ENCODE assay signal across 32 cellular contexts in genomic region chr18:40415224-40415791, GRCh38.
"Had no signal": no experiment of that assay in that cellular context is flagged by ENCODE, and none has a peak within 500 bp of the region (broad histone marks: within the 10 kb centered on the region; RNA-seq: fewer than 3 reads in every experiment).

No MANE protein-coding gene starts in this region.

- H3K36me3 ChIP-seq: adrenal gland, ascending aorta, cardiac muscle cell, colonic mucosa, gastrocnemius medialis, left ventricle myocardium inferior, stomach, thyroid gland, upper lobe of left lung, vagina had no signal

- H2AFZ ChIP-seq: hepatocyte had no signal

- H3K4me3 ChIP-seq: adrenal gland, ascending aorta, cardiac muscle cell, colonic mucosa, gastrocnemius medialis, hepatocyte, left ventricle myocardium inferior, lung, stomach, thyroid gland, upper lobe of left lung, vagina had no signal

- DNase-seq: activated CD4-positive, alpha-beta T cell treated with anti-CD3 and anti-CD28 coated beads for 48 hours; activated CD4-positive, alpha-beta T cell treated with anti-CD3 and anti-CD28 coated beads, Interleukin-2, amount 50 U/mL, for 48 hours; activated CD8-positive, alpha-beta memory T cell treated with anti-CD3 and anti-CD28 coated beads for 24 hours; activated effector memory CD4-positive, alpha-beta T cell treated with anti-CD3 and anti-CD28 coated beads, Interleukin-2, amount 50 U/mL, for 16 hours; activated naive CD4-positive, alpha-beta T cell treated with anti-CD3 and anti-CD28 coated beads for 36 hours; activated naive CD8-positive, alpha-beta T cell treated with anti-CD3 and anti-CD28 coated beads for 36 hours; adrenal gland; cerebellar nuclear complex; colonic mucosa; effector CD8-positive, alpha-beta T cell; erythroblast; gastrocnemius medialis; glutamatergic neuron; islet precursor cell; left ventricle myocardium inferior; mesendoderm; natural killer cell; right cardiac atrium; stimulated activated CD4-positive, alpha-beta T cell treated with anti-CD3 and anti-CD28 coated beads, Interleukin-12 subunit alpha, Interleukin-12 subunit beta, amount 100 ng/mL, for 4 hours; stimulated activated CD4-positive, alpha-beta T cell treated with anti-CD3 and anti-CD28 coated beads, Interleukin-4, amount 100 ng/mL, for 24 hours; stomach; thyroid gland; upper lobe of left lung had no signal

- ATAC-seq: activated CD4-positive, CD25-positive, alpha-beta regulatory T cell treated with anti-CD3 and anti-CD28 coated beads, Interleukin-2, amount 50 U/mL, for 24 hours; gastrocnemius medialis; natural killer cell; right cardiac atrium; stimulated activated memory B cell treated with anti-CD40 and anti-IgM and Interleukin-4, amounts not matched to agents 10 μg/mL and 1 μg/mL and 100 μg/mL, for 72 hours had no signal

- H3K27me3 ChIP-seq: adrenal gland, ascending aorta, cardiac muscle cell, colonic mucosa, gastrocnemius medialis, hepatocyte, stomach, thyroid gland, upper lobe of left lung, vagina had no signal

- H3K4me1 Mint-ChIP-seq: activated naive CD8-positive, alpha-beta T cell treated with anti-CD3 and anti-CD28 coated beads for 36 hours; natural killer cell; stimulated activated memory B cell treated with anti-CD40 and anti-IgM and Interleukin-4, amounts not matched to agents 10 μg/mL and 1 μg/mL and 100 μg/mL, for 72 hours had no signal

- H3K4me3 Mint-ChIP-seq: activated naive CD4-positive, alpha-beta T cell treated with anti-CD3 and anti-CD28 coated beads for 36 hours; activated naive CD8-positive, alpha-beta T cell treated with anti-CD3 and anti-CD28 coated beads for 36 hours; activated T-helper 1 cell treated with anti-CD3 and anti-CD28 coated beads, Interleukin-12 subunit alpha, Interleukin-12 subunit beta, Interleukin-2, Interleukin-4 antibody, amounts not matched to agents 30 ng/mL and 10 ng/mL and 1 ng/mL, durations not matched to agents 14 hours and 24 hours and 36 hours; brain; natural killer cell; stimulated activated memory B cell treated with anti-CD40 and anti-IgM and Interleukin-4, amounts not matched to agents 10 μg/mL and 1 μg/mL and 100 μg/mL, for 72 hours had no signal

- H3K9me3 ChIP-seq: adrenal gland, ascending aorta, colonic mucosa, gastrocnemius medialis, left ventricle myocardium inferior, stomach, thyroid gland, upper lobe of left lung, vagina had no signal

- H3K36me3 Mint-ChIP-seq: activated naive CD8-positive, alpha-beta T cell treated with anti-CD3 and anti-CD28 coated beads for 36 hours; brain; natural killer cell; stimulated activated memory B cell treated with anti-CD40 and anti-IgM and Interleukin-4, amounts not matched to agents 10 μg/mL and 1 μg/mL and 100 μg/mL, for 72 hours had no signal

- H3K79me2 ChIP-seq: hepatocyte had no signal

- H3K27me3 Mint-ChIP-seq: activated naive CD8-positive, alpha-beta T cell treated with anti-CD3 and anti-CD28 coated beads for 36 hours; stimulated activated memory B cell treated with anti-CD40 and anti-IgM and Interleukin-4, amounts not matched to agents 10 μg/mL and 1 μg/mL and 100 μg/mL, for 72 hours had no signal

- H3K4me1 ChIP-seq: adrenal gland, ascending aorta, colonic mucosa, gastrocnemius medialis, left ventricle myocardium inferior, stomach, thyroid gland, upper lobe of left lung, vagina had no signal

- H3K4me2 ChIP-seq: hepatocyte had no signal

- H3K27ac Mint-ChIP-seq: activated naive CD4-positive, alpha-beta T cell treated with anti-CD3 and anti-CD28 coated beads for 36 hours; activated naive CD8-positive, alpha-beta T cell treated with anti-CD3 and anti-CD28 coated beads for 36 hours; activated T-helper 1 cell treated with anti-CD3 and anti-CD28 coated beads, Interleukin-12 subunit alpha, Interleukin-12 subunit beta, Interleukin-2, Interleukin-4 antibody, amounts not matched to agents 30 ng/mL and 10 ng/mL and 1 ng/mL, durations not matched to agents 14 hours and 24 hours and 36 hours; natural killer cell; stimulated activated memory B cell treated with anti-CD40 and anti-IgM and Interleukin-4, amounts not matched to agents 10 μg/mL and 1 μg/mL and 100 μg/mL, for 72 hours had no signal

- H3K27ac ChIP-seq: adrenal gland, ascending aorta, cardiac muscle cell, colonic mucosa, gastrocnemius medialis, hepatocyte, left ventricle myocardium inferior, stomach, thyroid gland, upper lobe of left lung, vagina had no signal
